8 cellular contexts compared by ENCODE assay signal in genomic region chr16:67163164-67163902, GRCh38. TPM values are rescaled to one million over a fixed set of nuclear protein-coding genes. Genes with fewer than 3 reads are reported as not detected.
DNase-seq lines count a peak whose midpoint lies in the region; ATAC-seq and TF ChIP-seq lines count a peak whose summit lies in the region.

No MANE protein-coding gene starts in this region.

- POLR2A ChIA-PET in OCI-LY7 (lab: Charles Lee) (no interaction called here), Caco-2 (lab: Charles Lee) (interaction anchor here (0.5 to 0.6 kb wide), 2 partner anchors 84 to 284 kb away, joined by 6 to 9 read pairs; no protein-coding TSS in a partner anchor)

- no peaks in the 10 kb centered on the region for H3K79me2 ChIP-seq in OCI-LY7 (ENCODE audit: insufficient read depth, low read depth, low read length)

- H3K36me3 ChIP-seq in H7 (replicated peaks; ENCODE audit: control insufficient read depth, insufficient read depth, low read length) = no peaks in the 10 kb centered on the region
- H3K36me3 ChIP-seq in OCI-LY7 (ENCODE audit: insufficient read depth, low read length) = no peaks in the 10 kb centered on the region
- no peaks in the 10 kb centered on the region for H3K36me3 ChIP-seq in Caco-2 (ENCODE audit: control insufficient read depth, insufficient read depth, low read length)

- H3K27me3 ChIP-seq in H7 (ENCODE audit: control insufficient read depth, insufficient read depth, low read length) (peaks cover 99% of the 10 kb centered on the region), Caco-2 (replicated peaks; ENCODE audit: control insufficient read depth, insufficient read depth, low read length) (no peaks in the 10 kb centered on the region)

- no peak overlapping the region for H2AFZ ChIP-seq in OCI-LY7 (ENCODE audit: low read length)

- peak overlapping the region; percentile 72 for H3K4me3 Mint-ChIP-seq in dendritic cell treated with granulocyte-macrophage colony-stimulating factor and Interleukin-4, amounts not matched to agents 40 ng/mL and 50 ng/mL, for 4 days
- H3K4me3 Mint-ChIP-seq in memory B cell = peak overlapping the region; percentile 54
- H3K4me3 Mint-ChIP-seq in Caco-2 (ENCODE audit: unreplicated experiment) = no peak overlapping the region

- H3K4me1 Mint-ChIP-seq in dendritic cell treated with granulocyte-macrophage colony-stimulating factor and Interleukin-4, amounts not matched to agents 40 ng/mL and 50 ng/mL, for 4 days (ENCODE audit: low read depth) = peaks cover 79% of the 10 kb centered on the region
- peaks cover 19% of the 10 kb centered on the region for H3K4me1 Mint-ChIP-seq in memory B cell
- H3K4me1 Mint-ChIP-seq in Caco-2 (ENCODE audit: low read depth, unreplicated experiment) = peaks cover 9% of the 10 kb centered on the region

- H3K27ac Mint-ChIP-seq in dendritic cell treated with granulocyte-macrophage colony-stimulating factor and Interleukin-4, amounts not matched to agents 40 ng/mL and 50 ng/mL, for 4 days = peak overlapping the region; percentile 80
- no peak overlapping the region for H3K27ac Mint-ChIP-seq in memory B cell
- H3K27ac Mint-ChIP-seq in Caco-2 (ENCODE audit: unreplicated experiment) = no peak overlapping the region

- peak overlapping the region; percentile 27; the same call in 1 of the 2 replicates for H3K4me2 ChIP-seq in OCI-LY7 (ENCODE audit: low read length)

- DNase-seq in H7 (peak; percentile 84), OCI-LY7 (ENCODE audit: low spot score) (no peak), memory B cell (ENCODE audit: low spot score in 2 of 2) (no peak), GM03348 (ENCODE audit: low spot score) (no peak), kidney glomerular epithelial cell (lab: John Stamatoyannopoulos, UW) (no peak), Caco-2 (no peak)

- H3K4me3 ChIP-seq in H7 (ENCODE audit: insufficient read depth, low read depth, low read length) = peak overlapping the region; percentile 43
- no peak overlapping the region for H3K4me3 ChIP-seq in OCI-LY7 (ENCODE audit: low read depth, low read length, poor library complexity, severe bottlenecking)
- no peak overlapping the region for H3K4me3 ChIP-seq in Caco-2 (ENCODE audit: low read depth, low read length)

- no peaks in the 10 kb centered on the region for H3K9me3 Mint-ChIP-seq in dendritic cell treated with granulocyte-macrophage colony-stimulating factor and Interleukin-4, amounts not matched to agents 40 ng/mL and 50 ng/mL, for 4 days
- no peaks in the 10 kb centered on the region for H3K9me3 Mint-ChIP-seq in memory B cell
- no peaks in the 10 kb centered on the region for H3K9me3 Mint-ChIP-seq in Caco-2 (ENCODE audit: unreplicated experiment)

- H3K9me3 ChIP-seq in OCI-LY7 (ENCODE audit: low read length) (no peaks in the 10 kb centered on the region), Caco-2 (no peaks in the 10 kb centered on the region)

- H3K4me1 ChIP-seq in OCI-LY7 (ENCODE audit: insufficient read depth, low read length, poor library complexity, severe bottlenecking) = peaks cover 13% of the 10 kb centered on the region
- 0 out of 2 replicates have a peak, but pooled peaks cover 4% of the 10 kb centered on the region for H3K4me1 ChIP-seq in Caco-2

- H3K27ac ChIP-seq in OCI-LY7 (ENCODE audit: low read depth, low read length, poor library complexity, severe bottlenecking) = no peak overlapping the region
- peak overlapping the region; percentile 62 for H3K27ac ChIP-seq in temporal lobe (ENCODE audit: low read depth, low read length)

- H4K20me1 ChIP-seq in OCI-LY7 (ENCODE audit: insufficient read depth, low read length) = no peaks in the 10 kb centered on the region

- H3K36me3 Mint-ChIP-seq in dendritic cell treated with granulocyte-macrophage colony-stimulating factor and Interleukin-4, amounts not matched to agents 40 ng/mL and 50 ng/mL, for 4 days (ENCODE audit: low read depth) = peaks cover 41% of the 10 kb centered on the region
- H3K36me3 Mint-ChIP-seq in memory B cell = peaks cover 1% of the 10 kb centered on the region
- peaks cover 19% of the 10 kb centered on the region for H3K36me3 Mint-ChIP-seq in Caco-2 (ENCODE audit: insufficient read depth, unreplicated experiment)

- CTCF ChIA-PET in OCI-LY7 (lab: Charles Lee; ENCODE audit: unreplicated experiment) (interaction anchor here (0.6 kb wide), 1 partner anchor 62 kb away, joined by 3 read pairs; no protein-coding TSS in a partner anchor), Caco-2 (lab: Charles Lee) (interaction anchor here (0.6 kb wide), 1 partner anchor 36 kb away, joined by 3 read pairs; the partner anchor contains the start of gene ELMO3)

- BruUV-seq in OCI-LY7 (replicated peaks; lab: Mats Ljungman, UMichigan) (no TSS peak), Caco-2 (replicated peaks; lab: Mats Ljungman, UMichigan) (no TSS peak)

- ATAC-seq in memory B cell (ENCODE audit: low read depth) = no peak

- intact Hi-C loops in OCI-LY7 (cut with micrococcal nuclease; ENCODE audit: unreplicated experiment) (no loop called here), Caco-2 (cut with micrococcal nuclease; ENCODE audit: unreplicated experiment) (no loop called here)
- intact Hi-C loops in dendritic cell treated with granulocyte-macrophage colony-stimulating factor and Interleukin-4, amounts not matched to agents 40 ng/mL and 50 ng/mL, for 4 days (cut with micrococcal nuclease) = no loop called here

- H3K9me2 ChIP-seq in OCI-LY7 (ENCODE audit: insufficient read depth, low read length) = no peaks in the 10 kb centered on the region

- peaks cover 68% of the 10 kb centered on the region for H3K27me3 Mint-ChIP-seq in dendritic cell treated with granulocyte-macrophage colony-stimulating factor and Interleukin-4, amounts not matched to agents 40 ng/mL and 50 ng/mL, for 4 days
- H3K27me3 Mint-ChIP-seq in memory B cell = peaks cover 14% of the 10 kb centered on the region
- H3K27me3 Mint-ChIP-seq in Caco-2 (ENCODE audit: insufficient read depth, unreplicated experiment) = no peaks in the 10 kb centered on the region

- TF ChIP-seq CTCF in OCI-LY7 (conservative IDR thresholded peaks at IDR 0.05; ENCODE audit: low read length) (no peak), Caco-2 (IDR thresholded peaks at IDR 0.05; ENCODE audit: insufficient read depth in 1 of 2, low read depth in 1 of 2, low read length in 1 of 2, severe bottlenecking in 1 of 2, unreplicated experiment in 1 of 2) (no peak)

RNA-seq across cellular contexts. Expression of gene HSF4, which starts 1.2 kb away (rescaled TPM):
- total RNA-seq in H7 (2014; rRNA removed; shearing (Covaris generic)) = 1.6 and 4.0 TPM in 2 replicates
- total RNA-seq in OCI-LY7 (2014; rRNA removed; shearing (Covaris generic)) = 8.1 and 12.8 TPM in 2 replicates
- total RNA-seq in OCI-LY7 (2022) (16.2 and 17.0 TPM in 2 replicates), temporal lobe (5.9 TPM), Caco-2 (2022) (39.4 and 52.0 TPM in 2 replicates)

RNA-seq across cellular contexts. Expression of gene FBXL8, which starts 3.6 kb away (rescaled TPM):
- total RNA-seq in H7 (2014; rRNA removed; shearing (Covaris generic)) = 0.67 and 0.73 TPM in 2 replicates
- total RNA-seq in OCI-LY7 (2014; rRNA removed; shearing (Covaris generic)) = 5.8 and 7.3 TPM in 2 replicates
- total RNA-seq in OCI-LY7 (2022) (10.4 and 12.2 TPM in 2 replicates), temporal lobe (0.49 TPM), Caco-2 (2022) (27.6 and 31.5 TPM in 2 replicates)

RNA-seq across cellular contexts. Expression of gene TRADD, which starts 3.6 kb away (rescaled TPM):
- total RNA-seq in H7 (2014; rRNA removed; shearing (Covaris generic)) = 1.3 and 1.8 TPM in 2 replicates
- 11.3 and 11.6 TPM in 2 replicates for total RNA-seq in OCI-LY7 (2014; rRNA removed; shearing (Covaris generic))
- total RNA-seq in OCI-LY7 (2022) (15.4 and 16.7 TPM in 2 replicates), temporal lobe (0.98 TPM), Caco-2 (2022) (16.8 and 18.3 TPM in 2 replicates)

RNA-seq across cellular contexts. Expression of gene NOL3, which starts 7.0 kb away (rescaled TPM):
- total RNA-seq in H7 (2014; rRNA removed; shearing (Covaris generic)) = 5.3 and 7.4 TPM in 2 replicates
- 1.1 and 2.2 TPM in 2 replicates for total RNA-seq in OCI-LY7 (2014; rRNA removed; shearing (Covaris generic))
- total RNA-seq in OCI-LY7 (2022) = 4.1 and 4.4 TPM in 2 replicates
- 4.2 TPM for total RNA-seq in temporal lobe
- total RNA-seq in Caco-2 (2022) = 17.4 and 22.4 TPM in 2 replicates

RNA-seq across cellular contexts. Expression of gene B3GNT9, which starts 12.5 kb away (rescaled TPM):
- total RNA-seq in H7 (2014; rRNA removed; shearing (Covaris generic)) = 7.6 and 8.7 TPM in 2 replicates
- 1.1 and 2.7 TPM in 2 replicates for total RNA-seq in OCI-LY7 (2014; rRNA removed; shearing (Covaris generic))
- total RNA-seq in OCI-LY7 (2022) (2.7 TPM in 2 replicates), temporal lobe (0.98 TPM), Caco-2 (2022) (11.6 and 11.7 TPM in 2 replicates)
